30 cellular contexts compared by ENCODE assay signal in the genomic region with DNA sequence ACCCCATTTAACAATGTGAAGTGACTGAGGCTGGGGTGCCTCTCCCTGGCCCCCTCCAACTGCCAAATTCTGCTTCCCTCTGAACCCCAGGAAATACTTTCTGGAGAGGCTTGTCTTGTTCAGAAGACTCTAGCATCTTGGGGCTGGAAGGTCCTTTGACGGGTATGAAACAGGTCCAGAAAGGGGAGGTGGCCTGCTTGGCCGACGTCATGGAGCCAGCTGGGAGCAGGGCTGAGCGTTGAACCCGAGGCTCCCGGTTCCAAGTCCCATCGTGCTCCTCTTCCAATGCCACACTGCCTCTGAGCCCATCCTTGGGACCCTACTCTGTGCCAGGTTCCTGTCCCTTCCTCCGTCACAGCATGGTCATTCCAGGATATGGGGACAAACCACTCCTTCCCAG.
"Had no signal": no experiment of that assay in that cellular context is flagged by ENCODE, and none has a peak within 500 bp of the region (broad histone marks: within the 10 kb centered on the region; RNA-seq: fewer than 3 reads in every experiment).

No MANE protein-coding gene starts in this region.

- H3K27ac ChIP-seq: brain microvascular endothelial cell, WERI-Rb-1 had no signal

- DNase-seq: activated B cell treated with CpG ODN at 0.5 μM for 24 hours; activated CD4-positive, alpha-beta T cell treated with anti-CD3 and anti-CD28 coated beads for 48 hours; activated CD4-positive, alpha-beta T cell treated with anti-CD3 and anti-CD28 coated beads, Interleukin-2, amount 50 U/mL, for 1 hour; activated CD4-positive, alpha-beta T cell treated with anti-CD3 and anti-CD28 coated beads, Interleukin-2, amount 50 U/mL, for 48 hours; activated CD8-positive, alpha-beta memory T cell treated with anti-CD3 and anti-CD28 coated beads for 24 hours; activated CD8-positive, alpha-beta T cell treated with anti-CD3 and anti-CD28 coated beads for 36 hours; activated gamma-delta T cell; activated naive CD4-positive, alpha-beta T cell; activated naive CD4-positive, alpha-beta T cell treated with anti-CD3 and anti-CD28 coated beads, Interleukin-2, amount 10 ng/mL, durations not matched to agents 7 days and 5 days; activated naive CD8-positive, alpha-beta T cell treated with anti-CD3 and anti-CD28 coated beads, Interleukin-2, amount 10 ng/mL, durations not matched to agents 7 days and 5 days; activated T-cell treated with anti-CD3 and anti-CD28 coated beads, Interleukin-2, amount 50 U/mL, for 1 hour; activated T-cell treated with anti-CD3 and anti-CD28 coated beads, Interleukin-2, amount 50 U/mL, for 48 hours; brain microvascular endothelial cell; caudate nucleus; dorsolateral prefrontal cortex; effector memory CD4-positive, alpha-beta T cell; endodermal cell; foreskin fibroblast; head of caudate nucleus; T-helper 1 cell; T-helper 17 cell; T1000; WERI-Rb-1 had no signal

- H3K27me3 ChIP-seq: brain microvascular endothelial cell, dorsolateral prefrontal cortex had no signal

- H3K9me3 Mint-ChIP-seq: activated B cell treated with CpG ODN at 0.5 μM for 24 hours; activated CD8-positive, alpha-beta T cell treated with anti-CD3 and anti-CD28 coated beads for 36 hours; activated naive CD4-positive, alpha-beta T cell treated with anti-CD3 and anti-CD28 coated beads, Interleukin-2, amount 10 ng/mL, durations not matched to agents 7 days and 5 days; activated naive CD4-positive, alpha-beta T cell treated with anti-CD3 and anti-CD28 coated beads, Interleukin-2, amount 50 U/mL, for 72 hours; activated naive CD8-positive, alpha-beta T cell treated with anti-CD3 and anti-CD28 coated beads, Interleukin-2, amount 10 ng/mL, durations not matched to agents 7 days and 5 days; activated T-helper 1 cell treated with anti-CD3 and anti-CD28 coated beads, Interleukin-12 subunit alpha, Interleukin-12 subunit beta, Interleukin-2, Interleukin-4 antibody, amounts not matched to agents 30 ng/mL and 10 ng/mL and 1 ng/mL, durations not matched to agents 14 hours and 24 hours and 36 hours; activated T-helper 2 cell treated with anti-CD3 and anti-CD28 coated beads, Interferon-gamma antibody, Interleukin-2, Interleukin-4, amounts not matched to agents 10 μg/mL and 5 μg/mL and 100 μg/mL, durations not matched to agents 14 hours and 24 hours and 36 hours; dendritic cell treated with granulocyte-macrophage colony-stimulating factor and Interleukin-4, amounts not matched to agents 40 ng/mL and 50 ng/mL, for 4 days; endodermal cell; T-helper 2 cell treated with Interferon-gamma antibody and Interleukin-4, amounts not matched to agents 5 μg/mL and 100 μg/mL, for 36 hours had no signal

- H3K27ac Mint-ChIP-seq: activated B cell treated with CpG ODN at 0.5 μM for 24 hours; activated CD8-positive, alpha-beta T cell treated with anti-CD3 and anti-CD28 coated beads for 36 hours; activated naive CD4-positive, alpha-beta T cell treated with anti-CD3 and anti-CD28 coated beads, Interleukin-2, amount 10 ng/mL, durations not matched to agents 7 days and 5 days; activated naive CD4-positive, alpha-beta T cell treated with anti-CD3 and anti-CD28 coated beads, Interleukin-2, amount 50 U/mL, for 72 hours; activated naive CD8-positive, alpha-beta T cell treated with anti-CD3 and anti-CD28 coated beads, Interleukin-2, amount 10 ng/mL, durations not matched to agents 7 days and 5 days; activated T-helper 1 cell treated with anti-CD3 and anti-CD28 coated beads, Interleukin-12 subunit alpha, Interleukin-12 subunit beta, Interleukin-2, Interleukin-4 antibody, amounts not matched to agents 30 ng/mL and 10 ng/mL and 1 ng/mL, durations not matched to agents 14 hours and 24 hours and 36 hours; activated T-helper 2 cell treated with anti-CD3 and anti-CD28 coated beads, Interferon-gamma antibody, Interleukin-2, Interleukin-4, amounts not matched to agents 10 μg/mL and 5 μg/mL and 100 μg/mL, durations not matched to agents 14 hours and 24 hours and 36 hours; dendritic cell treated with granulocyte-macrophage colony-stimulating factor and Interleukin-4, amounts not matched to agents 40 ng/mL and 50 ng/mL, for 4 days; endodermal cell; T-helper 17 cell; T-helper 2 cell treated with Interferon-gamma antibody and Interleukin-4, amounts not matched to agents 5 μg/mL and 100 μg/mL, for 36 hours had no signal

- ATAC-seq: activated CD4-positive, CD25-positive, alpha-beta regulatory T cell treated with anti-CD3 and anti-CD28 coated beads, Interleukin-2, amount 50 U/mL, for 24 hours; activated CD8-positive, alpha-beta T cell treated with anti-CD3 and anti-CD28 coated beads for 36 hours; activated naive CD4-positive, alpha-beta T cell treated with anti-CD3 and anti-CD28 coated beads, Interleukin-2, amount 50 U/mL, for 72 hours; T-helper 17 cell had no signal

- H3K27me3 Mint-ChIP-seq: activated B cell treated with CpG ODN at 0.5 μM for 24 hours; activated CD8-positive, alpha-beta T cell treated with anti-CD3 and anti-CD28 coated beads for 36 hours; dendritic cell treated with granulocyte-macrophage colony-stimulating factor and Interleukin-4, amounts not matched to agents 40 ng/mL and 50 ng/mL, for 4 days had no signal

- H3K4me1 Mint-ChIP-seq: activated naive CD4-positive, alpha-beta T cell treated with anti-CD3 and anti-CD28 coated beads, Interleukin-2, amount 10 ng/mL, durations not matched to agents 7 days and 5 days; activated naive CD8-positive, alpha-beta T cell treated with anti-CD3 and anti-CD28 coated beads, Interleukin-2, amount 10 ng/mL, durations not matched to agents 7 days and 5 days; T-helper 17 cell had no signal

- H3K4me3 Mint-ChIP-seq: activated B cell treated with CpG ODN at 0.5 μM for 24 hours; activated CD8-positive, alpha-beta T cell treated with anti-CD3 and anti-CD28 coated beads for 36 hours; activated naive CD4-positive, alpha-beta T cell treated with anti-CD3 and anti-CD28 coated beads, Interleukin-2, amount 10 ng/mL, durations not matched to agents 7 days and 5 days; activated naive CD8-positive, alpha-beta T cell treated with anti-CD3 and anti-CD28 coated beads, Interleukin-2, amount 10 ng/mL, durations not matched to agents 7 days and 5 days; activated T-helper 1 cell treated with anti-CD3 and anti-CD28 coated beads, Interleukin-12 subunit alpha, Interleukin-12 subunit beta, Interleukin-2, Interleukin-4 antibody, amounts not matched to agents 30 ng/mL and 10 ng/mL and 1 ng/mL, durations not matched to agents 14 hours and 24 hours and 36 hours; dendritic cell treated with granulocyte-macrophage colony-stimulating factor and Interleukin-4, amounts not matched to agents 40 ng/mL and 50 ng/mL, for 4 days; endodermal cell; T-helper 17 cell; T-helper 2 cell treated with Interferon-gamma antibody and Interleukin-4, amounts not matched to agents 5 μg/mL and 100 μg/mL, for 36 hours had no signal

- H3K4me3 ChIP-seq: coronary artery, dorsolateral prefrontal cortex had no signal

- H3K36me3 Mint-ChIP-seq: activated naive CD4-positive, alpha-beta T cell treated with anti-CD3 and anti-CD28 coated beads, Interleukin-2, amount 10 ng/mL, durations not matched to agents 7 days and 5 days; activated naive CD4-positive, alpha-beta T cell treated with anti-CD3 and anti-CD28 coated beads, Interleukin-2, amount 50 U/mL, for 72 hours; activated naive CD8-positive, alpha-beta T cell treated with anti-CD3 and anti-CD28 coated beads, Interleukin-2, amount 10 ng/mL, durations not matched to agents 7 days and 5 days had no signal
